Comparison of ENCODE assay signal across 22 cellular contexts in the genomic region with DNA sequence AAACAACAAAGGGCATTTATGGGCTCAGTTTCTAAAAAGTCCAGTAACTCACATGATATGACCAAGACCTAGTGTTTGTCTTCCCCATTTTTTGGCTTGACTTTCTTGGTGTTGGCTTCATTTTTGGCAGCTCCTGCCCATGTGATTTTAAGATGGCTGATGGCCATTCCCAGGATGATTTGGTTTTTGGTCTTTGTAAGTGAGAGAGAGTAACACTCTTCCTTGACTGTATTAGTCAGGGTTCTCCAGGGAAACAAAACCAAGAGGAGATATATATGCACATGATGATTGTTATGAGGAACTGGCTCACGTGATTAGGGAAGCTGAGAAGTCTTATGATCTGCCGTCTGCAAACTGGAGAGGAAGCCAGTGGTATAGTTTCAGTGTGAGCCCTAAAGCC.
"Had no signal": no experiment of that assay in that cellular context is flagged by ENCODE, and none has a peak within 500 bp of the region (broad histone marks: within the 10 kb centered on the region; RNA-seq: fewer than 3 reads in every experiment).

No MANE protein-coding gene starts in this region.

- H3K4me1 Mint-ChIP-seq: natural killer cell; stimulated activated effector memory CD8-positive, alpha-beta T cell treated with anti-CD3 and anti-CD28 coated beads, Interleukin-12 subunit alpha, Interleukin-12 subunit beta, amount 100 ng/mL, for 72 hours had no signal

- H3K9me3 Mint-ChIP-seq: natural killer cell; stimulated activated effector memory CD8-positive, alpha-beta T cell treated with anti-CD3 and anti-CD28 coated beads, Interleukin-12 subunit alpha, Interleukin-12 subunit beta, amount 100 ng/mL, for 72 hours had no signal

- H3K27ac ChIP-seq: esophagus muscularis mucosa, hepatocyte, stomach, testis, upper lobe of left lung, VCaP had no signal

- H3K4me3 Mint-ChIP-seq: natural killer cell; stimulated activated effector memory CD8-positive, alpha-beta T cell treated with anti-CD3 and anti-CD28 coated beads, Interleukin-12 subunit alpha, Interleukin-12 subunit beta, amount 100 ng/mL, for 72 hours had no signal

- H3K27me3 ChIP-seq: testis, upper lobe of left lung had no signal

- H3K9me3 ChIP-seq: esophagus muscularis mucosa, stomach, testis, upper lobe of left lung had no signal

- DNase-seq: activated CD4-positive, alpha-beta T cell treated with anti-CD3 and anti-CD28 coated beads for 1 hour; activated CD8-positive, alpha-beta memory T cell treated with anti-CD3 and anti-CD28 coated beads for 24 hours; activated CD8-positive, alpha-beta memory T cell treated with anti-CD3 and anti-CD28 coated beads, Interleukin-2, amount 50 U/mL, for 48 hours; activated effector memory CD4-positive, alpha-beta T cell treated with Interleukin-2 at 50 U/mL for 16 hours; activated naive CD4-positive, alpha-beta T cell treated with anti-CD3 and anti-CD28 coated beads, Interleukin-2, amount 50 U/mL, for 16 hours; activated T-cell treated with anti-CD3 and anti-CD28 coated beads, Interleukin-2, amount 50 U/mL, for 48 hours; cerebellar nuclear complex; cortex of kidney; effector CD8-positive, alpha-beta T cell; natural killer cell; nucleus accumbens; stimulated activated CD4-positive, alpha-beta T cell treated with anti-CD3 and anti-CD28 coated beads, Interleukin-4, amount 100 ng/mL, for 24 hours; stomach; T1000; testis; upper lobe of left lung had no signal

- ATAC-seq: natural killer cell; sciatic nerve; stimulated activated effector memory CD8-positive, alpha-beta T cell treated with anti-CD3 and anti-CD28 coated beads, Interleukin-12 subunit alpha, Interleukin-12 subunit beta, amount 100 ng/mL, for 72 hours had no signal

- H3K4me3 ChIP-seq: esophagus muscularis mucosa, hepatocyte, smooth muscle cell, stomach, testis, upper lobe of left lung had no signal

- H3K36me3 Mint-ChIP-seq: natural killer cell; stimulated activated effector memory CD8-positive, alpha-beta T cell treated with anti-CD3 and anti-CD28 coated beads, Interleukin-12 subunit alpha, Interleukin-12 subunit beta, amount 100 ng/mL, for 72 hours had no signal

- H3K27ac Mint-ChIP-seq: natural killer cell; stimulated activated effector memory CD8-positive, alpha-beta T cell treated with anti-CD3 and anti-CD28 coated beads, Interleukin-12 subunit alpha, Interleukin-12 subunit beta, amount 100 ng/mL, for 72 hours had no signal
